26 cellular contexts compared by ENCODE assay signal in genomic region chr6:126650931-126651330, GRCh38.
A peak's percentile ranks its signal among the peaks of the same experiment; 100 is the strongest.
DNase-seq lines count a peak whose midpoint lies in the region; ATAC-seq and TF ChIP-seq lines count a peak whose summit lies in the region.
"Had no signal": no experiment of that assay in that cellular context is flagged by ENCODE, and none has a peak within 500 bp of the region (broad histone marks: within the 10 kb centered on the region; RNA-seq: fewer than 3 reads in every experiment).

No MANE protein-coding gene starts in this region.

- no peak overlapping the region for H2AFZ ChIP-seq in osteoblast (ENCODE audit: low read length)

- no peak overlapping the region for H3K27ac ChIP-seq in osteoblast (ENCODE audit: low read depth, low read length)
- H3K27ac ChIP-seq: adrenal gland, foreskin keratinocyte, prostate gland, RWPE1, suprapubic skin had no signal

- H4K20me1 ChIP-seq in osteoblast (ENCODE audit: insufficient read depth, low read length) = no peaks in the 10 kb centered on the region

- DNase-seq in GM03348 (ENCODE audit: low spot score) (peak; percentile 62), OCI-M1 (lab: John Stamatoyannopoulos, UW) (peak; percentile 32), fibroblast of gingiva (ENCODE audit: low read depth) (peak; percentile 37), osteoblast (ENCODE audit: insufficient read length, low spot score, missing footprints) (peak; percentile 67)
- no peak for DNase-seq in activated T-cell treated with anti-CD3 and anti-CD28 coated beads, Interleukin-2, amount 50 U/mL, for 1 hour
- DNase-seq: activated B cell treated with CpG ODN at 0.5 μM for 24 hours; activated CD4-positive, alpha-beta memory T cell treated with anti-CD3 and anti-CD28 coated beads, Interleukin-2, amount 10 ng/mL, durations not matched to agents 7 days and 5 days; activated gamma-delta T cell treated with Interleukin-2 at 50 U/mL for 16 hours; activated T-cell treated with anti-CD3 and anti-CD28 coated beads for 4 hours; adrenal gland; CD8-positive, alpha-beta memory T cell; dermis blood vessel endothelial cell; DMS153; foreskin keratinocyte; immature natural killer cell; KG1; NCI-H2081; NCI-H524 treated with DMSO at 0.1 percent for 48 hours; stimulated activated CD4-positive, alpha-beta T cell treated with anti-CD3 and anti-CD28 coated beads, Interleukin-2, amount 100 ng/mL, for 24 hours had no signal

- H3K4me3 ChIP-seq in osteoblast (ENCODE audit: insufficient read depth, low read length) = no peak overlapping the region
- H3K4me3 ChIP-seq: adrenal gland, prostate gland, suprapubic skin had no signal

- no peaks in the 10 kb centered on the region for H3K27me3 ChIP-seq in osteoblast (ENCODE audit: insufficient read depth, low read length)
- H3K27me3 ChIP-seq: adrenal gland, suprapubic skin had no signal

- no peak for TF ChIP-seq CTCF in osteoblast (IDR thresholded peaks at IDR 0.05; ENCODE audit: extremely low read depth, low read depth, low read length)

- no peaks in the 10 kb centered on the region for H3K4me1 ChIP-seq in osteoblast (ENCODE audit: insufficient read depth, low read length)
- H3K4me1 ChIP-seq: adrenal gland, foreskin keratinocyte, prostate gland, suprapubic skin had no signal

- no peaks in the 10 kb centered on the region for H3K79me2 ChIP-seq in osteoblast (ENCODE audit: insufficient read depth, low read length)

- no peaks in the 10 kb centered on the region for H3K36me3 ChIP-seq in osteoblast (ENCODE audit: insufficient read depth, low read length)
- H3K36me3 ChIP-seq: adrenal gland, prostate gland, suprapubic skin had no signal

- no peaks in the 10 kb centered on the region for H3K9me3 ChIP-seq in osteoblast (ENCODE audit: low read depth, low read length)
- H3K9me3 ChIP-seq: adrenal gland, prostate gland, suprapubic skin had no signal

- ATAC-seq in HG03354 (IDR thresholded peaks at IDR 0.05; ENCODE audit: poor library complexity, severe bottlenecking, unreplicated experiment) (no peak), GM19455 (IDR thresholded peaks at IDR 0.05; ENCODE audit: unreplicated experiment) (no peak)
- ATAC-seq: foreskin keratinocyte; SK-N-SH treated with all-trans-retinoic acid at 6 μM for 48 hours; stimulated activated effector memory CD8-positive, alpha-beta T cell treated with anti-CD3 and anti-CD28 coated beads, Interleukin-12 subunit alpha, Interleukin-12 subunit beta, amount 100 ng/mL, for 72 hours had no signal

- H3K4me2 ChIP-seq in osteoblast (ENCODE audit: insufficient read depth, low read length) = peak overlapping the region; percentile 34
